ENCODE assay signal across 17 cellular contexts in the genomic region with DNA sequence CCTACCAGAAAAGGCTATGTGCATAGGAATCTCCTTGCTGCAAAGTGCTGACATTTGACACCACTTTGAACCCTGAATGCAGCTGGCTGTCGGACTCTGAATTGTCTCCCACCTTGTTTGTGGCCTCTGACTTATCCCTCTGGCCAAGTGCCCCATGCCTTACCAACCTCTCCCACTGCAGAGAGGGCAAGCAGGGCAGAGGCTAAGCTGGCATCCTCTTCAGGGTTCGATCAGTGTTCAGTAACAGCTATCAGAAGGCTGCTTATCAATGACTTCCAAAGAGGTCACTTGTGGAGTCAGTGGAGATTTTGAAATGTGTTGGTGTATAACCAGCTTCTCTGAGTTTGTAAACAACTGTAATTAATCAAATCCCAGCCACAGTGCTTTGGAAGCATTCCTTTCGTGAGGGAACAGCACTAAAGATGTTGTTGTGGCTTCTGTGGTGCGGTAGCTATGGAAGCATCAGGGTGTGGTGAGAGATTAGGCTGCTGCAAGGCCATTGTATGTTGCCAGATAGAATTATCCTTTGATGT. TPM values are rescaled to one million over a fixed set of nuclear protein-coding genes. Genes with fewer than 3 reads are reported as not detected.
DNase-seq lines count a peak whose midpoint lies in the region; TF ChIP-seq lines count a peak whose summit lies in the region.
"Had no signal": no experiment of that assay in that cellular context is flagged by ENCODE, and none has a peak within 500 bp of the region (broad histone marks: within the 10 kb centered on the region; RNA-seq: fewer than 3 reads in every experiment).

No MANE protein-coding gene starts in this region.

- no peak overlapping the region for H3K27ac Mint-ChIP-seq in osteocyte (ENCODE audit: unreplicated experiment)
- H3K27ac Mint-ChIP-seq: activated T-helper 1 cell treated with anti-CD3 and anti-CD28 coated beads, Interleukin-12 subunit alpha, Interleukin-12 subunit beta, Interleukin-2, Interleukin-4 antibody, amounts not matched to agents 30 ng/mL and 10 ng/mL and 1 ng/mL, durations not matched to agents 14 hours and 24 hours and 36 hours had no signal

- H3K27ac ChIP-seq in HUES6 (ENCODE audit: low read depth, low read length) (peak overlapping the region; percentile 66; the same call in 1 of the 2 replicates), ectodermal cell (ENCODE audit: insufficient read depth, low read depth, low read length, poor library complexity, severe bottlenecking) (peak overlapping the region; percentile 17)
- H3K27ac ChIP-seq: pancreas, vagina had no signal

- H3K4me1 ChIP-seq in HUES6 (ENCODE audit: control insufficient read depth, insufficient read depth, low read length) (peaks cover 61% of the 10 kb centered on the region), ectodermal cell (ENCODE audit: control insufficient read depth, insufficient read depth, low read length) (peaks cover 11% of the 10 kb centered on the region)
- H3K4me1 ChIP-seq: pancreas, vagina had no signal

- no peaks in the 10 kb centered on the region for H3K27me3 ChIP-seq in HUES6 (ENCODE audit: control insufficient read depth, insufficient read depth, low read length)
- no peaks in the 10 kb centered on the region for H3K27me3 ChIP-seq in ectodermal cell (ENCODE audit: control insufficient read depth, insufficient read depth, low read length, poor library complexity, severe bottlenecking)
- H3K27me3 ChIP-seq: pancreas, vagina had no signal

- no peaks in the 10 kb centered on the region for H3K36me3 Mint-ChIP-seq in osteocyte (ENCODE audit: unreplicated experiment)

- TF ChIP-seq CTCF in osteocyte (IDR thresholded peaks at IDR 0.05) = no peak

- 38 to 43% methylated on average over 4 of the region's 4 CpGs for WGBS in ectodermal cell, 2 experiments

- H3K9me3 ChIP-seq in HUES6 (ENCODE audit: control insufficient read depth, insufficient read depth, low read depth, low read length) (peaks cover 12% of the 10 kb centered on the region), ectodermal cell (ENCODE audit: control insufficient read depth, low read length) (peaks cover under 1% of the 10 kb centered on the region)
- H3K9me3 ChIP-seq: pancreas, vagina had no signal

- peaks cover 8% of the 10 kb centered on the region for H3K27me3 Mint-ChIP-seq in osteocyte (ENCODE audit: unreplicated experiment)

- H3K4me1 Mint-ChIP-seq in osteocyte (ENCODE audit: unreplicated experiment) = peaks cover 10% of the 10 kb centered on the region

- H3K36me3 ChIP-seq in HUES6 (ENCODE audit: control insufficient read depth, insufficient read depth, low read length) (peaks cover 2% of the 10 kb centered on the region; the same call in 1 of the 2 replicates), ectodermal cell (ENCODE audit: control insufficient read depth, insufficient read depth, low read length) (no peaks in the 10 kb centered on the region)
- H3K36me3 ChIP-seq: pancreas, vagina had no signal

- H3K9me3 Mint-ChIP-seq in osteocyte (ENCODE audit: unreplicated experiment) = no peaks in the 10 kb centered on the region

- H3K9ac ChIP-seq in HUES6 (ENCODE audit: low read length) = peak overlapping the region; percentile 50

- H3K4me3 Mint-ChIP-seq in osteocyte (ENCODE audit: unreplicated experiment) = no peak overlapping the region
- H3K4me3 Mint-ChIP-seq: activated T-helper 1 cell treated with anti-CD3 and anti-CD28 coated beads, Interleukin-12 subunit alpha, Interleukin-12 subunit beta, Interleukin-2, Interleukin-4 antibody, amounts not matched to agents 30 ng/mL and 10 ng/mL and 1 ng/mL, durations not matched to agents 14 hours and 24 hours and 36 hours had no signal

- peak; percentile 88 for DNase-seq in AG08395 (ENCODE audit: low spot score)
- peak; percentile 81 for DNase-seq in islet precursor cell
- DNase-seq in NCI-H1930 (lab: John Stamatoyannopoulos, UW) = no peak
- no peak for DNase-seq in 8988T
- no peak for DNase-seq in effector CD8-positive, alpha-beta T cell (lab: John Stamatoyannopoulos, UW)
- DNase-seq in osteocyte (ENCODE audit: extremely low spot score, unreplicated experiment) = no peak
- DNase-seq: activated CD4-positive, alpha-beta T cell treated with anti-CD3 and anti-CD28 coated beads, Interleukin-2, amount 50 U/mL, for 1 hour; anterior cingulate cortex; effector memory CD4-positive, alpha-beta T cell; MV-4-11; pancreas; PC-3; stimulated activated CD4-positive, alpha-beta T cell treated with anti-CD3 and anti-CD28 coated beads, Interleukin-1b, Interleukin-23, amount 100 ng/mL, for 48 hours had no signal

- H3K4me3 ChIP-seq in HUES6 (ENCODE audit: low read depth, low read length) (peak overlapping the region; percentile 21; the same call in 1 of the 2 replicates), ectodermal cell (ENCODE audit: insufficient read depth, low read depth, low read length) (no peak overlapping the region)
- H3K4me3 ChIP-seq: pancreas, vagina had no signal

RNA-seq across cellular contexts. Expression of a gene that starts 22.6 kb away (rescaled TPM):
- polyA plus RNA-seq in ectodermal cell (2013, experiment 1 of 4) = 64.6 TPM
- 53.2 TPM for polyA plus RNA-seq in ectodermal cell (2013, experiment 2 of 4)
- polyA plus RNA-seq in ectodermal cell (2013, experiment 3 of 4) = 50.4 TPM
- polyA plus RNA-seq in ectodermal cell (2013, experiment 4 of 4) = 62.6 TPM
- 6.9 and 7.3 TPM in 2 replicates for total RNA-seq in osteocyte
- total RNA-seq: activated T-helper 1 cell treated with anti-CD3 and anti-CD28 coated beads, Interleukin-12 subunit alpha, Interleukin-12 subunit beta, Interleukin-2, Interleukin-4 antibody, amounts not matched to agents 30 ng/mL and 10 ng/mL and 1 ng/mL, durations not matched to agents 14 hours and 24 hours and 36 hours had no signal

Comparison
In these comparisons a context has a peak if more than half of its experiments do, and no peak if none do; other contexts are left out.
1. DNase-seq: peak in AG08395 (single experiment) and islet precursor cell (single experiment); none in NCI-H1930 (0 of 2), 8988T (single experiment), effector CD8-positive, alpha-beta T cell (single experiment) and osteocyte (single experiment).